ENCODE assay signal across 29 cellular contexts in the genomic region with DNA sequence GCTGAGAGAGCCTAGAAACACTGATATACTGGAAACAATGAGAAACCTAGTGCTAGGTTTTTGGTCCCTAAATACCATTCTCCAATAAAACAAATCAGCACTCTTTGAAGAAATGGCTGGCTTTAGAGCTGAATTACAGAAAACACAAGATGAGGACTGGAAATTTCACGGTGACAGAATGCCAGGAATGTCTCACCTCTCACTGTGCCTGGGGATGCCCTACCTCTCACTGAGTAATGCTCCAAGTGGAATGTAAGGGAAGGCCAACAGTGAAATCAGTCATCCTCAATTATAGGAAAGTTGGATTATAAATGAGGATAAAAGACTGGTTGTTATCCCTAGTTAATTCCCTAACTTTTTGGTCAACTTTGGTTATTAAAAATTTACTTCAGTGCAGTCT.
A peak's percentile ranks its signal among the peaks of the same experiment; 100 is the strongest.
DNase-seq lines count a peak whose midpoint lies in the region; FAIRE-seq and TF ChIP-seq lines count a peak whose summit lies in the region.
"Had no signal": no experiment of that assay in that cellular context is flagged by ENCODE, and none has a peak within 500 bp of the region (broad histone marks: within the 10 kb centered on the region; RNA-seq: fewer than 3 reads in every experiment).

No MANE protein-coding gene starts in this region.

- H3K4me3 Mint-ChIP-seq in mesothelial cell of epicardium: no peak overlapping the region
- H3K4me3 Mint-ChIP-seq: activated CD8-positive, alpha-beta memory T cell treated with anti-CD3 and anti-CD28 coated beads, Interleukin-2, amount 10 ng/mL, durations not matched to agents 7 days and 5 days; natural killer cell had no signal

- H3K27ac ChIP-seq in HUES6 (ENCODE audit: low read depth, low read length) (no peak overlapping the region; the same call in 1 of the 2 replicates), H1 (ENCODE audit: low read depth, low read length) (no peak overlapping the region), mesenchymal stem cell (ENCODE audit: low read length, poor library complexity, severe bottlenecking) (peak overlapping the region; percentile 49), testis (no peak overlapping the region)
- H3K27ac ChIP-seq: A549, breast epithelium, colonic mucosa, esophagus muscularis mucosa, foreskin keratinocyte, left lung, skin epidermis, thoracic aorta, uterus had no signal

- H3K14ac ChIP-seq in H1 (ENCODE audit: insufficient read length): no peak overlapping the region
- no peak overlapping the region for H3K14ac ChIP-seq in mesenchymal stem cell (ENCODE audit: low read length in 2 of 2)

- H3K4me2 ChIP-seq in H1 (ENCODE audit: insufficient read depth in 1 of 2, low read depth in 2 of 2, low read length in 2 of 2) (no peak overlapping the region), mesenchymal stem cell (ENCODE audit: low read length, poor library complexity, severe bottlenecking) (no peak overlapping the region)
- H3K4me2 ChIP-seq: A549 had no signal

- H2BK5ac ChIP-seq in H1 (ENCODE audit: low read depth, low read length) (no peak overlapping the region), mesenchymal stem cell (ENCODE audit: low read depth, low read length, poor library complexity, severe bottlenecking) (no peak overlapping the region)

- no peaks in the 10 kb centered on the region for H3K36me3 ChIP-seq in HUES6 (ENCODE audit: control insufficient read depth, insufficient read depth, low read length)
- H3K36me3 ChIP-seq in H1 (ENCODE audit: control insufficient read depth in 2 of 4, insufficient read depth in 4 of 4, low read length in 3 of 4): no peaks in the 10 kb centered on the region
- no peaks in the 10 kb centered on the region for H3K36me3 ChIP-seq in mesenchymal stem cell (ENCODE audit: control insufficient read depth in 1 of 2, insufficient read depth in 2 of 2, low read depth in 1 of 2, low read length in 2 of 2)
- H3K36me3 ChIP-seq in testis (ENCODE audit: low read depth, missing control alignments): no peaks in the 10 kb centered on the region
- H3K36me3 ChIP-seq: breast epithelium, colonic mucosa, esophagus muscularis mucosa, left lung, thoracic aorta, uterus had no signal

- POLR2A ChIA-PET in H1 (lab: Charles Lee; ENCODE audit: partially characterized antibody): no interaction called here

- H3K23ac ChIP-seq in H1 (ENCODE audit: insufficient read length) (no peak overlapping the region), mesenchymal stem cell (ENCODE audit: low read length in 2 of 2) (no peak overlapping the region)

- no peak overlapping the region for H2BK120ac ChIP-seq in H1 (replicated peaks; ENCODE audit: low read depth, low read length)
- no peak overlapping the region for H2BK120ac ChIP-seq in mesenchymal stem cell (ENCODE audit: low read depth, low read length)

- no peaks in the 10 kb centered on the region for H3K4me1 Mint-ChIP-seq in mesothelial cell of epicardium
- H3K4me1 Mint-ChIP-seq: natural killer cell had no signal

- DNase-seq in AG20443 (ENCODE audit: low spot score) (peak; percentile 32), H1 (ENCODE audit: low read depth in 1 of 2, low spot score in 2 of 2) (no peak), mesenchymal stem cell (no peak), NCI-H748 treated with DMSO at 0.1 percent for 48 hours (lab: John Stamatoyannopoulos, UW) (no peak), mesothelial cell of epicardium (ENCODE audit: low spot score in 2 of 2, unreplicated experiment in 2 of 2) (no peak), testis (no peak), anterior cingulate cortex (lab: John Stamatoyannopoulos, UW) (no peak)
- DNase-seq: activated CD4-positive, CD25-positive, alpha-beta regulatory T cell; activated CD8-positive, alpha-beta memory T cell treated with anti-CD3 and anti-CD28 coated beads, Interleukin-2, amount 10 ng/mL, durations not matched to agents 7 days and 5 days; activated naive CD4-positive, alpha-beta T cell; activated T-cell treated with anti-CD3 and anti-CD28 coated beads, Interleukin-2, amount 50 U/mL, for 48 hours; colonic mucosa; DMS153; effector memory CD4-positive, alpha-beta T cell; Kasumi-1; left lung; natural killer cell; NCI-H187; NCI-H2171 treated with DMSO at 0.1 percent for 48 hours; NCI-H524 treated with DMSO at 0.1 percent for 48 hours; stimulated activated naive CD8-positive, alpha-beta T cell treated with anti-CD3 and anti-CD28 coated beads, Interleukin-15, Interleukin-2, amounts not matched to agents 100 U/mL and 50 U/mL, for 24 hours; uterus had no signal

- H4K8ac ChIP-seq in H1 (ENCODE audit: extremely low read depth, insufficient read depth, low read length): no peak overlapping the region
- H4K8ac ChIP-seq in mesenchymal stem cell (ENCODE audit: low read length): no peak overlapping the region

- H3K79me1 ChIP-seq in H1 (ENCODE audit: low read depth, low read length): no peaks in the 10 kb centered on the region
- H3K79me1 ChIP-seq in mesenchymal stem cell (replicated peaks; ENCODE audit: low read length, poor library complexity, severe bottlenecking): no peaks in the 10 kb centered on the region

- H3K9ac ChIP-seq in HUES6 (ENCODE audit: low read length) (no peak overlapping the region), H1 (replicated peaks in 1 of 4; ENCODE audit: extremely low read depth in 1 of 4, low read depth in 3 of 4, low read length in 3 of 4) (no peak overlapping the region), mesenchymal stem cell (ENCODE audit: low read length) (no peak overlapping the region)

- H3K23me2 ChIP-seq in H1 (ENCODE audit: low read depth, low read length): no peaks in the 10 kb centered on the region

- H3K36me3 Mint-ChIP-seq in mesothelial cell of epicardium: no peaks in the 10 kb centered on the region
- H3K36me3 Mint-ChIP-seq: activated CD8-positive, alpha-beta memory T cell treated with anti-CD3 and anti-CD28 coated beads, Interleukin-2, amount 10 ng/mL, durations not matched to agents 7 days and 5 days; natural killer cell had no signal

- H2BK20ac ChIP-seq in H1 (ENCODE audit: low read length): no peak overlapping the region

- WGBS in H1 (ENCODE audit: extremely low coverage in 1 of 2, insufficient coverage in 1 of 2, insufficient read length in 1 of 2, insufficient replicate concordance in 2 of 2, low coverage in 1 of 2, low lambda C conversion rate in 2 of 2, missing lambda C conversion rate in 1 of 2), 2 experiments: 83% methylated on average over 1 of the region's 1 CpG; no CpG with 5 or more reads in 1 of the 2 experiments
- 17% methylated on average over 1 of the region's 1 CpG for WGBS in mesenchymal stem cell
- 35 to 43% methylated on average over 1 of the region's 1 CpG for WGBS in testis, 2 donors

- no peak overlapping the region for H3K18ac ChIP-seq in H1 (ENCODE audit: extremely low read depth, low read length)
- no peak overlapping the region for H3K18ac ChIP-seq in mesenchymal stem cell (ENCODE audit: low read depth in 1 of 2, low read length in 2 of 2)

- no peaks in the 10 kb centered on the region for H4K20me1 ChIP-seq in H1 (replicated peaks in 1 of 2; ENCODE audit: control insufficient read depth in 1 of 2, insufficient read depth in 2 of 2, low read length in 2 of 2)

- H2AFZ ChIP-seq in H1 (ENCODE audit: low read length): no peak overlapping the region
- H2AFZ ChIP-seq in mesenchymal stem cell (ENCODE audit: low read depth, low read length): no peak overlapping the region

- H2BK15ac ChIP-seq in H1 (ENCODE audit: low read length) (no peak overlapping the region), mesenchymal stem cell (ENCODE audit: low read depth, poor library complexity, severe bottlenecking) (no peak overlapping the region)

- H3K4ac ChIP-seq in H1 (replicated peaks; ENCODE audit: insufficient read length, low read depth, low read length): no peak overlapping the region
- no peak overlapping the region for H3K4ac ChIP-seq in mesenchymal stem cell (ENCODE audit: low read depth in 1 of 2, low read length in 2 of 2)

- H3K27me3 ChIP-seq in HUES6 (ENCODE audit: control insufficient read depth, insufficient read depth, low read length): no peaks in the 10 kb centered on the region
- no peaks in the 10 kb centered on the region for H3K27me3 ChIP-seq in H1 (replicated peaks in 1 of 4; ENCODE audit: control insufficient read depth in 3 of 4, extremely low read depth in 1 of 4, insufficient read depth in 3 of 4, low read length in 3 of 4)
- H3K27me3 ChIP-seq in mesenchymal stem cell (ENCODE audit: control insufficient read depth in 1 of 2, insufficient read depth in 1 of 2, low read length in 2 of 2): no peaks in the 10 kb centered on the region
- H3K27me3 ChIP-seq in testis: no peaks in the 10 kb centered on the region
- H3K27me3 ChIP-seq: breast epithelium, colonic mucosa, uterus had no signal

- H3K56ac ChIP-seq in H1 (replicated peaks; ENCODE audit: insufficient read length, low read depth, low read length): no peak overlapping the region

- no peaks in the 10 kb centered on the region for H3K79me2 ChIP-seq in H1 (ENCODE audit: control insufficient read depth in 1 of 2, insufficient read depth in 2 of 2, low read length in 2 of 2)

- no peaks in the 10 kb centered on the region for H3K9me3 ChIP-seq in HUES6 (ENCODE audit: control insufficient read depth, insufficient read depth, low read depth, low read length)
- no peaks in the 10 kb centered on the region for H3K9me3 ChIP-seq in H1 (ENCODE audit: insufficient read depth in 2 of 2, low read depth in 1 of 2, low read length in 1 of 2)
- no peaks in the 10 kb centered on the region for H3K9me3 ChIP-seq in mesenchymal stem cell (ENCODE audit: control insufficient read depth, low read length)
- no peaks in the 10 kb centered on the region for H3K9me3 ChIP-seq in testis
- H3K9me3 ChIP-seq: A549, breast epithelium, colonic mucosa, esophagus muscularis mucosa, left lung, thoracic aorta, uterus had no signal

- H4K5ac ChIP-seq in H1 (ENCODE audit: insufficient read length, low read depth, low read length): no peak overlapping the region

- H2AK5ac ChIP-seq in H1 (ENCODE audit: low read depth, low read length) (no peak overlapping the region), mesenchymal stem cell (ENCODE audit: low read length, severe bottlenecking) (no peak overlapping the region)

- intact Hi-C loops in testis (cut with DNase I; ENCODE audit: low total_unique reads): no loop called here

- CTCF ChIA-PET in H1 (lab: Charles Lee; ENCODE audit: partially characterized antibody): interaction anchor here (0.7 to 4.5 kb wide), 16 partner anchors 9 to 723 kb away, joined by 3 to 31 read pairs (median 4); no protein-coding TSS in a partner anchor

- H2BK12ac ChIP-seq in H1 (ENCODE audit: low read depth, low read length) (no peak overlapping the region), mesenchymal stem cell (ENCODE audit: low read length in 2 of 2) (no peak overlapping the region)

- H3K4me3 ChIP-seq in HUES6 (ENCODE audit: low read depth, low read length) (peak overlapping the region; percentile 8; the same call in 1 of the 2 replicates), H1 (ENCODE audit: extremely low read depth in 1 of 4, insufficient read depth in 2 of 4, low read depth in 3 of 4, low read length in 4 of 4) (no peak overlapping the region), mesenchymal stem cell (ENCODE audit: insufficient read depth in 1 of 2, low read depth in 1 of 2, low read length in 2 of 2) (no peak overlapping the region), testis (no peak overlapping the region)
- H3K4me3 ChIP-seq: A549, breast epithelium, colonic mucosa, esophagus muscularis mucosa, left lung, skin epidermis, thoracic aorta, uterus had no signal

- TF ChIP-seq RAD21 in H1 (IDR thresholded peaks at IDR 0.05 in 1 of 2, conservative IDR thresholded peaks at IDR 0.05 in 1 of 2; ENCODE audit: low read depth in 2 of 2, low read length in 2 of 2): no peak

- FAIRE-seq in H1 (lab: Jason Lieb, UNC): no peak
- FAIRE-seq: A549 had no signal

- no peaks in the 10 kb centered on the region for H3K9me3 Mint-ChIP-seq in mesothelial cell of epicardium
- H3K9me3 Mint-ChIP-seq: natural killer cell had no signal

- TF ChIP-seq CTCF in H1 (IDR thresholded peaks at IDR 0.05; ENCODE audit: control extremely low read depth in 1 of 3, insufficient read depth in 1 of 3, low read depth in 1 of 3, low read length in 3 of 3) (no peak), mesothelial cell of epicardium (IDR thresholded peaks at IDR 0.05; ENCODE audit: unreplicated experiment) (no peak), testis (IDR thresholded peaks at IDR 0.05) (no peak)

- TF ChIP-seq POLR2A in H1 (IDR thresholded peaks at IDR 0.05; ENCODE audit: control extremely low read depth in 1 of 2, low read depth in 2 of 2, low read length in 2 of 2) (no peak), testis (IDR thresholded peaks at IDR 0.05) (no peak)

- H3K27ac Mint-ChIP-seq in mesothelial cell of epicardium: no peak overlapping the region
- H3K27ac Mint-ChIP-seq: activated CD8-positive, alpha-beta memory T cell treated with anti-CD3 and anti-CD28 coated beads, Interleukin-2, amount 10 ng/mL, durations not matched to agents 7 days and 5 days; natural killer cell had no signal

- H3K4me1 ChIP-seq in HUES6 (ENCODE audit: control insufficient read depth, insufficient read depth, low read length) (peaks cover 9% of the 10 kb centered on the region; the same call in 1 of the 2 replicates), H1 (replicated peaks in 1 of 4; ENCODE audit: control insufficient read depth in 3 of 4, insufficient read depth in 4 of 4, low read length in 3 of 4) (no peaks in the 10 kb centered on the region), mesenchymal stem cell (ENCODE audit: control insufficient read depth, insufficient read depth, low read depth, low read length) (no peaks in the 10 kb centered on the region), testis (no peaks in the 10 kb centered on the region)
- H3K4me1 ChIP-seq: A549, breast epithelium, colonic mucosa, esophagus muscularis mucosa, foreskin keratinocyte, left lung, uterus had no signal

- H4K91ac ChIP-seq in H1 (replicated peaks; ENCODE audit: insufficient read length, low read length): no peak overlapping the region
- no peak overlapping the region for H4K91ac ChIP-seq in mesenchymal stem cell (ENCODE audit: low read length)

- peaks cover 33% of the 10 kb centered on the region for H3K27me3 Mint-ChIP-seq in mesothelial cell of epicardium (ENCODE audit: low read depth)

- no peak for TF ChIP-seq EP300 in H1 (IDR thresholded peaks at IDR 0.05; ENCODE audit: borderline replicate concordance in 1 of 2, low read depth in 2 of 2, low read length in 2 of 2)
